ENCODE assay signal across 8 cellular contexts in the genomic region with DNA sequence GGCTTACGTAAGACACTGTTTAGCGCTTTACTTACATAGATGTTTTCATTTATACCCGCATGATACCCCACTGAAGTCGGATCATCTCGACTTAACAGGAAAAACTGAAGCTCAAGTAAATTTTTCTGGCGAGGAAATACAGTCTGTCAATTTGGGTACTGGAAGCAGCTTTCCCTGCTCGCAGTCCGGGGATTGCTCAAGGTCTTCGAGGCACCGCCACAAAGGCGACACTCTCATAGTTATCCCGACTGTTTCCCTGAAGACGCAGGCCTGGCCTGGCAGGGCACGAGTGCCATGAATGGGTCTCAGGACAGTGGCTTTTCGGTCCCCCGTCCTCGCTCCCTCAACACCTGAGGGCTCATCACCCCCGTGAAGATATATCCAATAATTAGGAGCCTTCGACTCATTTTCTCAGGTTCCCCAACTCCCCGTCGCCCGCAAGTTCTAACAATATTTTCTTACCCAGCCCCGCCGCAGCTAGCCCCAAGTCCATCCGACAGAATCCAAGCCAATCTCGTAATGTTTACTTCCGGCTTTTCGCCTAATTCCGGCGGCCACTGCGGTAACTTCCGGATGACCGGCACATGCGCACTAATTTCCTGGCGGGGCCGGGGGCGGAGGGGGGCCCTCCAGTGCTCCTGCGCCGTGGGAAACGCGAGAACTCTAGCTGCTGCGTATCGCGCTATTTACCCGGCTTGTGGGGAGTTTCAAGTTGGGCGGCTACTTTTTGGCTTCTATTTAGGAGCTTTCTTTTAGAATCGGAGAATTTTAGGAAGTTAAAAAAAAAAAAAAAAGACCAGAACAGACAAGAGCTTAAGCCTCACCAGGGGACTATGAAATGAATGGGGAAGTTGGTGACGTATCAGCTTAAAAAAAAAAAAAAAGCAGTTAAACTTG. TPM values are rescaled to one million over a fixed set of nuclear protein-coding genes. Genes with fewer than 3 reads are reported as not detected.
DNase-seq lines count a peak whose midpoint lies in the region; ATAC-seq lines count a peak whose summit lies in the region.

TSS of gene SLU7 (minus strand) at position 521 of the 897 bp plus-strand sequence. CDS start 3,787 bp downstream, outside the sequence.

- DNase-seq in AML-193 (lab: John Stamatoyannopoulos, UW): peak; percentile 84 to 88
- DNase-seq in GM19238 (ENCODE audit: insufficient read length, low spot score): peak; percentile 70
- peak; percentile 82 to 92 for DNase-seq in NCI-H524 (lab: John Stamatoyannopoulos, UW)
- peak; percentile 96 for DNase-seq in activated CD4-positive, alpha-beta T cell treated with anti-CD3 and anti-CD28 coated beads for 36 hours
- DNase-seq in kidney tubule cell (ENCODE audit: low spot score): peak; percentile 94
- DNase-seq in stimulated activated CD4-positive, alpha-beta T cell treated with anti-CD3 and anti-CD28 coated beads, Interleukin-1b, Interleukin-23, amount 100 ng/mL, for 24 hours (ENCODE audit: low read depth in 4 of 4, low spot score in 1 of 4): peak; percentile 79 to 90 (median 88)

- intact Hi-C loops in activated CD4-positive, alpha-beta T cell treated with anti-CD3 and anti-CD28 coated beads for 36 hours (cut with DNase I, micrococcal nuclease): loop anchor here (1.0 to 5.0 kb wide), 7 partner anchors 18 to 1212 kb away; partner anchors contain the start of genes FAM200C (in 2 of the 2), PWWP2A (in 2 of the 2), RNF145 (in 1 of the 2) and TTC1 (in 1 of the 2)

- peaks cover 57% of the 10 kb centered on the region for H3K4me1 Mint-ChIP-seq in activated CD4-positive, alpha-beta T cell treated with anti-CD3 and anti-CD28 coated beads for 36 hours

- POLR2A ChIA-PET in activated CD4-positive, alpha-beta T cell treated with anti-CD3 and anti-CD28 coated beads for 36 hours (lab: Charles Lee): interaction anchor here (0.5 to 1.5 kb wide), 8 partner anchors 18 to 410 kb away, joined by 3 to 8 read pairs (median 4); partner anchors contain the start of gene TTC1

- H3K27ac ChIP-seq in cingulate gyrus (ENCODE audit: low read depth, low read length): peak within 1 kb of the TSS; percentile 89

- peak within 1 kb of the TSS; percentile 99 for H3K27ac Mint-ChIP-seq in activated CD4-positive, alpha-beta T cell treated with anti-CD3 and anti-CD28 coated beads for 36 hours

- ATAC-seq in HG03442 (IDR thresholded peaks at IDR 0.05; ENCODE audit: unreplicated experiment): peak; percentile 66
- peak; percentile 80 for ATAC-seq in activated CD4-positive, alpha-beta T cell treated with anti-CD3 and anti-CD28 coated beads for 36 hours

- H3K27me3 Mint-ChIP-seq in activated CD4-positive, alpha-beta T cell treated with anti-CD3 and anti-CD28 coated beads for 36 hours: no peaks in the 10 kb centered on the region

- peaks cover 17% of the 10 kb centered on the region for H3K36me3 Mint-ChIP-seq in activated CD4-positive, alpha-beta T cell treated with anti-CD3 and anti-CD28 coated beads for 36 hours (ENCODE audit: low read depth)

- no peaks in the 10 kb centered on the region for H3K9me3 Mint-ChIP-seq in activated CD4-positive, alpha-beta T cell treated with anti-CD3 and anti-CD28 coated beads for 36 hours (ENCODE audit: low read depth)

- H3K4me3 Mint-ChIP-seq in activated CD4-positive, alpha-beta T cell treated with anti-CD3 and anti-CD28 coated beads for 36 hours: peak within 1 kb of the TSS; percentile 96

- CTCF ChIA-PET in activated CD4-positive, alpha-beta T cell treated with anti-CD3 and anti-CD28 coated beads for 36 hours (lab: Charles Lee): interaction anchor here (0.6 to 9.3 kb wide), 6 partner anchors 12 to 94 kb away, joined by 3 to 107 read pairs (median 4); no protein-coding TSS in a partner anchor

RNA-seq across cellular contexts. Expression of gene SLU7, which starts in this region (rescaled TPM):
- total RNA-seq in activated CD4-positive, alpha-beta T cell treated with anti-CD3 and anti-CD28 coated beads for 36 hours: 10 to 100 TPM; 41.1 to 53.0 TPM

Comparison
In these comparisons a context has a peak if more than half of its experiments do, and no peak if none do; other contexts are left out.
1. Peak in every context shown above with its lines: DNase-seq, ATAC-seq and H3K27ac ChIP-seq.